In the genomic region with DNA sequence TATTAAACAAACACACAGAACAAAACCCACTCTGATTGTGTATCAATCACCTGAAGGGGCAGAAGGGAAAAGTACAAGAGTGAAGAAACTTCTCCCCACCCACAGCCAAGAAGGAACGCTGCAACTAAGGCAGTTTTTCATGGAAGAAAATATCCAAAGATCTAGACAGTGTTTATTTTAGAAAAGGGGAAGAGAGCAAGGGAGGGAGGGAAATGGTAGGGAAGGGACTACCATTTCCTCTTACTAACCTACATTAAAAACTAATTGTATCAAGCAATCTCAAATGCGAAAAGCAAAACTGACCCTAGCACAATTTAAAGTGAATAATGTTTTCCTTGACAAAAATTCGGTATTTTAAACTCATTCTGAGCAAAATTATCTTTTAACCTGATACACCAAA, we compare ENCODE assay signal across 13 cellular contexts. TPM values are rescaled to one million over a fixed set of nuclear protein-coding genes. Genes with fewer than 3 reads are reported as not detected.
A peak's percentile ranks its signal among the peaks of the same experiment; 100 is the strongest.
DNase-seq lines count a peak whose midpoint lies in the region; ATAC-seq lines count a peak whose summit lies in the region.
"Had no signal": no experiment of that assay in that cellular context is flagged by ENCODE, and none has a peak within 500 bp of the region (broad histone marks: within the 10 kb centered on the region; RNA-seq: fewer than 3 reads in every experiment).

No MANE protein-coding gene starts in this region.

- no peak for ATAC-seq in stimulated activated naive CD8-positive, alpha-beta T cell treated with anti-CD3 and anti-CD28 coated beads, Interleukin-15, Interleukin-2, amounts not matched to agents 100 U/mL and 50 U/mL, for 24 hours
- ATAC-seq in activated naive CD8-positive, alpha-beta T cell treated with anti-CD3 and anti-CD28 coated beads, Interleukin-2, amount 10 ng/mL, durations not matched to agents 7 days and 5 days (ENCODE audit: low read depth): no peak

- H3K4me3 Mint-ChIP-seq in stimulated activated naive CD8-positive, alpha-beta T cell treated with anti-CD3 and anti-CD28 coated beads, Interleukin-15, Interleukin-2, amounts not matched to agents 100 ng/mL and 50 ng/mL, for 24 hours: peak overlapping the region; percentile 92
- peak overlapping the region; percentile 55 for H3K4me3 Mint-ChIP-seq in activated naive CD8-positive, alpha-beta T cell treated with anti-CD3 and anti-CD28 coated beads, Interleukin-2, amount 10 ng/mL, durations not matched to agents 7 days and 5 days
- no peak overlapping the region for H3K4me3 Mint-ChIP-seq in activated CD4-positive, alpha-beta memory T cell treated with anti-CD3 and anti-CD28 coated beads for 36 hours
- no peak overlapping the region for H3K4me3 Mint-ChIP-seq in activated T-helper 2 cell treated with anti-CD3 and anti-CD28 coated beads, Interferon-gamma antibody, Interleukin-2, Interleukin-4, amounts not matched to agents 10 μg/mL and 5 μg/mL and 100 μg/mL, durations not matched to agents 14 hours and 24 hours and 36 hours (ENCODE audit: low read depth)
- H3K4me3 Mint-ChIP-seq: activated CD4-positive, alpha-beta memory T cell treated with anti-CD3 and anti-CD28 coated beads, Interleukin-2, amount 10 ng/mL, durations not matched to agents 7 days and 5 days had no signal

- H3K79me1 ChIP-seq in mesendoderm (ENCODE audit: low read length): no peaks in the 10 kb centered on the region

- peaks cover 18% of the 10 kb centered on the region for H3K4me1 ChIP-seq in mesendoderm (ENCODE audit: control insufficient read depth, low read depth, low read length)

- H3K23ac ChIP-seq in mesendoderm (ENCODE audit: low read length): no peak overlapping the region

- no peak overlapping the region for H3K27ac ChIP-seq in mesendoderm (ENCODE audit: low read depth, low read length)
- H3K27ac ChIP-seq: cardiac muscle cell had no signal

- peaks cover 4% of the 10 kb centered on the region for H3K36me3 Mint-ChIP-seq in stimulated activated naive CD8-positive, alpha-beta T cell treated with anti-CD3 and anti-CD28 coated beads, Interleukin-15, Interleukin-2, amounts not matched to agents 100 ng/mL and 50 ng/mL, for 24 hours (ENCODE audit: low read depth)
- no peaks in the 10 kb centered on the region for H3K36me3 Mint-ChIP-seq in activated naive CD8-positive, alpha-beta T cell treated with anti-CD3 and anti-CD28 coated beads, Interleukin-2, amount 10 ng/mL, durations not matched to agents 7 days and 5 days
- H3K36me3 Mint-ChIP-seq in activated CD4-positive, alpha-beta memory T cell treated with anti-CD3 and anti-CD28 coated beads for 36 hours: no peaks in the 10 kb centered on the region
- no peaks in the 10 kb centered on the region for H3K36me3 Mint-ChIP-seq in activated T-helper 2 cell treated with anti-CD3 and anti-CD28 coated beads, Interferon-gamma antibody, Interleukin-2, Interleukin-4, amounts not matched to agents 10 μg/mL and 5 μg/mL and 100 μg/mL, durations not matched to agents 14 hours and 24 hours and 36 hours (ENCODE audit: low read depth)

- no peaks in the 10 kb centered on the region for H3K9me3 Mint-ChIP-seq in stimulated activated naive CD8-positive, alpha-beta T cell treated with anti-CD3 and anti-CD28 coated beads, Interleukin-15, Interleukin-2, amounts not matched to agents 100 ng/mL and 50 ng/mL, for 24 hours
- no peaks in the 10 kb centered on the region for H3K9me3 Mint-ChIP-seq in activated naive CD8-positive, alpha-beta T cell treated with anti-CD3 and anti-CD28 coated beads, Interleukin-2, amount 10 ng/mL, durations not matched to agents 7 days and 5 days
- no peaks in the 10 kb centered on the region for H3K9me3 Mint-ChIP-seq in activated CD4-positive, alpha-beta memory T cell treated with anti-CD3 and anti-CD28 coated beads for 36 hours
- H3K9me3 Mint-ChIP-seq in activated T-helper 2 cell treated with anti-CD3 and anti-CD28 coated beads, Interferon-gamma antibody, Interleukin-2, Interleukin-4, amounts not matched to agents 10 μg/mL and 5 μg/mL and 100 μg/mL, durations not matched to agents 14 hours and 24 hours and 36 hours: no peaks in the 10 kb centered on the region
- H3K9me3 Mint-ChIP-seq: activated CD4-positive, alpha-beta memory T cell treated with anti-CD3 and anti-CD28 coated beads, Interleukin-2, amount 10 ng/mL, durations not matched to agents 7 days and 5 days had no signal

- no peak overlapping the region for H3K4me3 ChIP-seq in mesendoderm (ENCODE audit: low read length)
- H3K4me3 ChIP-seq: cardiac muscle cell had no signal

- peak overlapping the region; percentile 70 for H3K4ac ChIP-seq in mesendoderm (ENCODE audit: low read depth, low read length)

- no peaks in the 10 kb centered on the region for H3K27me3 ChIP-seq in mesendoderm (ENCODE audit: insufficient read depth, low read length, poor library complexity)
- H3K27me3 ChIP-seq: cardiac muscle cell had no signal

- CTCF ChIA-PET in activated CD4-positive, alpha-beta memory T cell treated with anti-CD3 and anti-CD28 coated beads for 36 hours (lab: Charles Lee): no interaction called here

- H3K9ac ChIP-seq in mesendoderm (ENCODE audit: low read length): no peak overlapping the region

- H3K27me3 Mint-ChIP-seq in stimulated activated naive CD8-positive, alpha-beta T cell treated with anti-CD3 and anti-CD28 coated beads, Interleukin-15, Interleukin-2, amounts not matched to agents 100 ng/mL and 50 ng/mL, for 24 hours: no peaks in the 10 kb centered on the region
- H3K27me3 Mint-ChIP-seq in activated naive CD8-positive, alpha-beta T cell treated with anti-CD3 and anti-CD28 coated beads, Interleukin-2, amount 10 ng/mL, durations not matched to agents 7 days and 5 days: no peaks in the 10 kb centered on the region
- peaks cover 9% of the 10 kb centered on the region for H3K27me3 Mint-ChIP-seq in activated CD4-positive, alpha-beta memory T cell treated with anti-CD3 and anti-CD28 coated beads for 36 hours
- peaks cover 33% of the 10 kb centered on the region for H3K27me3 Mint-ChIP-seq in activated T-helper 2 cell treated with anti-CD3 and anti-CD28 coated beads, Interferon-gamma antibody, Interleukin-2, Interleukin-4, amounts not matched to agents 10 μg/mL and 5 μg/mL and 100 μg/mL, durations not matched to agents 14 hours and 24 hours and 36 hours (ENCODE audit: low read depth)

- no peak overlapping the region for H4K5ac ChIP-seq in mesendoderm (ENCODE audit: low read length)

- no peak overlapping the region for H2AK5ac ChIP-seq in mesendoderm (ENCODE audit: low read length)

- H3K27ac Mint-ChIP-seq in stimulated activated naive CD8-positive, alpha-beta T cell treated with anti-CD3 and anti-CD28 coated beads, Interleukin-15, Interleukin-2, amounts not matched to agents 100 ng/mL and 50 ng/mL, for 24 hours: peak overlapping the region; percentile 96
- H3K27ac Mint-ChIP-seq in activated naive CD8-positive, alpha-beta T cell treated with anti-CD3 and anti-CD28 coated beads, Interleukin-2, amount 10 ng/mL, durations not matched to agents 7 days and 5 days: peak overlapping the region; percentile 44
- no peak overlapping the region for H3K27ac Mint-ChIP-seq in activated CD4-positive, alpha-beta memory T cell treated with anti-CD3 and anti-CD28 coated beads for 36 hours
- H3K27ac Mint-ChIP-seq in activated T-helper 2 cell treated with anti-CD3 and anti-CD28 coated beads, Interferon-gamma antibody, Interleukin-2, Interleukin-4, amounts not matched to agents 10 μg/mL and 5 μg/mL and 100 μg/mL, durations not matched to agents 14 hours and 24 hours and 36 hours: no peak overlapping the region
- H3K27ac Mint-ChIP-seq: activated CD4-positive, alpha-beta memory T cell treated with anti-CD3 and anti-CD28 coated beads, Interleukin-2, amount 10 ng/mL, durations not matched to agents 7 days and 5 days had no signal

- peak overlapping the region; percentile 18 for H3K56ac ChIP-seq in mesendoderm (ENCODE audit: low read length)

- no peak overlapping the region for H2BK120ac ChIP-seq in mesendoderm (ENCODE audit: low read depth, low read length)

- H4K8ac ChIP-seq in mesendoderm (ENCODE audit: low read depth, low read length): no peak overlapping the region

- POLR2A ChIA-PET in activated naive CD8-positive, alpha-beta T cell treated with anti-CD3 and anti-CD28 coated beads, Interleukin-2, amount 10 ng/mL, durations not matched to agents 7 days and 5 days (lab: Charles Lee): no interaction called here
- POLR2A ChIA-PET in activated CD4-positive, alpha-beta memory T cell treated with anti-CD3 and anti-CD28 coated beads for 36 hours (lab: Charles Lee): no interaction called here

- peaks cover 37% of the 10 kb centered on the region for H3K79me2 ChIP-seq in mesendoderm (ENCODE audit: control insufficient read depth, insufficient read depth, low read length)

- H2BK5ac ChIP-seq in mesendoderm (ENCODE audit: low read length): no peak overlapping the region

- H3K4me1 Mint-ChIP-seq in stimulated activated naive CD8-positive, alpha-beta T cell treated with anti-CD3 and anti-CD28 coated beads, Interleukin-15, Interleukin-2, amounts not matched to agents 100 ng/mL and 50 ng/mL, for 24 hours (ENCODE audit: low read depth): peaks cover 83% of the 10 kb centered on the region
- peaks cover 58% of the 10 kb centered on the region for H3K4me1 Mint-ChIP-seq in activated naive CD8-positive, alpha-beta T cell treated with anti-CD3 and anti-CD28 coated beads, Interleukin-2, amount 10 ng/mL, durations not matched to agents 7 days and 5 days
- H3K4me1 Mint-ChIP-seq in activated CD4-positive, alpha-beta memory T cell treated with anti-CD3 and anti-CD28 coated beads for 36 hours (ENCODE audit: low read depth): peaks cover 69% of the 10 kb centered on the region
- H3K4me1 Mint-ChIP-seq in activated T-helper 2 cell treated with anti-CD3 and anti-CD28 coated beads, Interferon-gamma antibody, Interleukin-2, Interleukin-4, amounts not matched to agents 10 μg/mL and 5 μg/mL and 100 μg/mL, durations not matched to agents 14 hours and 24 hours and 36 hours (ENCODE audit: low read depth): peaks cover 62% of the 10 kb centered on the region

- H3K4me2 ChIP-seq in mesendoderm (ENCODE audit: low read length): no peak overlapping the region

- H3K18ac ChIP-seq in mesendoderm (ENCODE audit: low read length): peak overlapping the region; percentile 84

- peak overlapping the region; percentile 92 for H2BK15ac ChIP-seq in mesendoderm (replicated peaks; ENCODE audit: low read depth)

- DNase-seq in stimulated activated naive CD8-positive, alpha-beta T cell treated with anti-CD3 and anti-CD28 coated beads, Interleukin-15, Interleukin-2, amounts not matched to agents 100 U/mL and 50 U/mL, for 24 hours: no peak
- DNase-seq in activated naive CD8-positive, alpha-beta T cell treated with anti-CD3 and anti-CD28 coated beads, Interleukin-2, amount 10 ng/mL, durations not matched to agents 7 days and 5 days: no peak
- DNase-seq in mesendoderm (no peak), NOMO-1 treated with DMSO at 0.1 percent for 48 hours (lab: John Stamatoyannopoulos, UW; ENCODE audit: unreplicated experiment) (no peak), OCI-M2 (lab: John Stamatoyannopoulos, UW; ENCODE audit: unreplicated experiment) (no peak)
- DNase-seq in activated CD4-positive, alpha-beta memory T cell treated with anti-CD3 and anti-CD28 coated beads for 36 hours: no peak
- no peak for DNase-seq in activated T-helper 2 cell treated with anti-CD3 and anti-CD28 coated beads, Interferon-gamma antibody, Interleukin-2, Interleukin-4, amounts not matched to agents 10 μg/mL and 5 μg/mL and 100 μg/mL, durations not matched to agents 14 hours and 24 hours and 36 hours (ENCODE audit: low spot score)
- DNase-seq: activated CD4-positive, alpha-beta memory T cell treated with anti-CD3 and anti-CD28 coated beads, Interleukin-2, amount 10 ng/mL, durations not matched to agents 7 days and 5 days; NCI-H2081; posterior cingulate gyrus; Right ventricle myocardium superior had no signal

- WGBS in mesendoderm (ENCODE audit: extremely low coverage, insufficient coverage, low lambda C conversion rate): no CpG with 5 or more reads among the region's 3 CpGs

- no peaks in the 10 kb centered on the region for H3K36me3 ChIP-seq in mesendoderm (ENCODE audit: control insufficient read depth, insufficient read depth, low read length)
- H3K36me3 ChIP-seq: cardiac muscle cell had no signal

- intact Hi-C loops in activated CD4-positive, alpha-beta memory T cell treated with anti-CD3 and anti-CD28 coated beads for 36 hours (cut with micrococcal nuclease): loop anchor here (5.0 to 10.0 kb wide), 3 partner anchors 671 to 764 kb away; a partner anchor contains a TSS
- intact Hi-C loops in activated T-helper 2 cell treated with anti-CD3 and anti-CD28 coated beads, Interferon-gamma antibody, Interleukin-2, Interleukin-4, amounts not matched to agents 10 μg/mL and 5 μg/mL and 100 μg/mL, durations not matched to agents 14 hours and 24 hours and 36 hours (cut with micrococcal nuclease): loop anchor here (5.0 to 10.0 kb wide), 6 partner anchors 196 to 1036 kb away; no protein-coding TSS in a partner anchor

RNA-seq across cellular contexts. Expression of a gene that starts 3.5 kb away (rescaled TPM):
- total RNA-seq in activated naive CD8-positive, alpha-beta T cell treated with anti-CD3 and anti-CD28 coated beads, Interleukin-2, amount 10 ng/mL, durations not matched to agents 7 days and 5 days: 10 to 100 TPM; 22.7 to 27.3 TPM
- polyA plus RNA-seq in mesendoderm (2013, experiment 1 of 2): 5.9 TPM
- polyA plus RNA-seq in mesendoderm (2013, experiment 2 of 2): 6.0 TPM
- total RNA-seq in activated CD4-positive, alpha-beta memory T cell treated with anti-CD3 and anti-CD28 coated beads for 36 hours: 1 to 10 TPM; 4.4 to 5.4 TPM
- 7.9 and 8.3 TPM in 2 replicates for total RNA-seq in activated T-helper 2 cell treated with anti-CD3 and anti-CD28 coated beads, Interferon-gamma antibody, Interleukin-2, Interleukin-4, amounts not matched to agents 10 μg/mL and 5 μg/mL and 100 μg/mL, durations not matched to agents 14 hours and 24 hours and 36 hours

Comparison
In these comparisons a context has a peak if more than half of its experiments do, and no peak if none do; other contexts are left out.
1. H3K27ac Mint-ChIP-seq: peak in stimulated activated naive CD8-positive, alpha-beta T cell treated with anti-CD3 and anti-CD28 coated beads, Interleukin-15, Interleukin-2, amounts not matched to agents 100 ng/mL and 50 ng/mL, for 24 hours (single experiment) and activated naive CD8-positive, alpha-beta T cell treated with anti-CD3 and anti-CD28 coated beads, Interleukin-2, amount 10 ng/mL, durations not matched to agents 7 days and 5 days (single experiment); none in activated CD4-positive, alpha-beta memory T cell treated with anti-CD3 and anti-CD28 coated beads for 36 hours (single experiment) and activated T-helper 2 cell treated with anti-CD3 and anti-CD28 coated beads, Interferon-gamma antibody, Interleukin-2, Interleukin-4, amounts not matched to agents 10 μg/mL and 5 μg/mL and 100 μg/mL, durations not matched to agents 14 hours and 24 hours and 36 hours (single experiment).
2. H3K4me3 Mint-ChIP-seq: peak in stimulated activated naive CD8-positive, alpha-beta T cell treated with anti-CD3 and anti-CD28 coated beads, Interleukin-15, Interleukin-2, amounts not matched to agents 100 ng/mL and 50 ng/mL, for 24 hours (single experiment) and activated naive CD8-positive, alpha-beta T cell treated with anti-CD3 and anti-CD28 coated beads, Interleukin-2, amount 10 ng/mL, durations not matched to agents 7 days and 5 days (single experiment); none in activated CD4-positive, alpha-beta memory T cell treated with anti-CD3 and anti-CD28 coated beads for 36 hours (single experiment) and activated T-helper 2 cell treated with anti-CD3 and anti-CD28 coated beads, Interferon-gamma antibody, Interleukin-2, Interleukin-4, amounts not matched to agents 10 μg/mL and 5 μg/mL and 100 μg/mL, durations not matched to agents 14 hours and 24 hours and 36 hours (single experiment).